8 cellular contexts compared by ENCODE assay signal in the genomic region with DNA sequence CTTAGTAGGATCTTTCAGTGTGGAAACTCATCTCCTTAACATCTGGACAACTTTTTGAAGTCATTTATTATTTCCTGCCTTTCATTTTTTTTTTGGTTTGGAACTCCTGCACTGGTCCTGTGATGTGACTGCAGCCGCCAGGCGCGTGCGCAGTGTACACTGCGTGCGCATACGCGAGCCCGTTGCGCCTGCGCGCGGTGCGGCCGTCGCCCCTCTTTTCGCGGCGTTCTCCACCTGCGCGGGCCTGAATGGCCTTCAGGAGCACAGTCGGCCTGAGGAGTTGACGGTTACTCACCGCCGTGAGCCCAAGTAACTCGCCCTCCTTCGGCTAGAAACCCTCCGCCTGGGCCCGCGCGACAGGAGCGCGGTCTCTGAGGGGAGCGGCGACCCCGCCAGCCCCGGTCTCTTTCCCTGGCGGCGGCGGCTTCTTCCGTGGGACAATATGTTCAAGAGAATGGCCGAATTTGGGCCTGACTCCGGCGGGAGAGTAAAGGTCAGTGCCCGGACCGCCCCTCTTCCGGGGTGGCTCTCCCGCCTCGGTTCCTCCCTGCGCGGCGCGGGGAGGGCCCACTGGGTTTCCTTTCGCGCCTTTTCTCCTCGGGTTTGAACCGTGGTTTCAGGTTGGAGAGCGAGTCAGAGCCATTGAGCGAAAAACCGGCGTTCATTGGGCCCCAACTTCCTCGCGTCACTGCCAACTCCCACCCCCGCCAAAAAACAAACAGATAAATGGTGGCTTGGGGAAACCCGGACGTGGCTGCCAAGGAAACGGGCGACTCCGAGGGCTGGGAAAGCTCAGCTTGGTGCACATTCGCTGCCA. TPM values are rescaled to one million over a fixed set of nuclear protein-coding genes. Genes with fewer than 3 reads are reported as not detected.
DNase-seq lines count a peak whose midpoint lies in the region; TF ChIP-seq lines count a peak whose summit lies in the region.

Gene YEATS4 (plus strand): TSS at position 213 of the 817 bp plus-strand sequence. CDS start 230 bp downstream, at position 443.

- peak within 1 kb of the TSS; percentile 100 for H3K18ac ChIP-seq in neuronal stem cell (ENCODE audit: low read length)

- H3K14ac ChIP-seq in neuronal stem cell (ENCODE audit: low read length), result peak within 1 kb of the TSS; percentile 73

- no peak within 1 kb of the TSS for H2BK120ac ChIP-seq in neuronal stem cell (ENCODE audit: low read depth, low read length)

- H2AK5ac ChIP-seq in neuronal stem cell (ENCODE audit: low read depth, low read length), result no peak within 1 kb of the TSS

- H3K27ac ChIP-seq in MM.1S (ENCODE audit: low read length) (peak within 1 kb of the TSS; percentile 90), neuronal stem cell (replicated peaks; ENCODE audit: low read length) (peak within 1 kb of the TSS; percentile 99)

- H2AFZ ChIP-seq in MM.1S (ENCODE audit: low read length) (peak within 1 kb of the TSS; percentile 36), neuronal stem cell (ENCODE audit: low read length) (peak within 1 kb of the TSS; percentile 89)

- H4K8ac ChIP-seq in neuronal stem cell (ENCODE audit: low read depth, low read length), result peak within 1 kb of the TSS; percentile 66

- H2BK15ac ChIP-seq in neuronal stem cell (ENCODE audit: low read length), result no peak within 1 kb of the TSS

- H3F3A ChIP-seq in MM.1S (ENCODE audit: insufficient read depth, low read length), result 0 out of 2 replicates have a peak, but pooled peaks cover 11% of the 10 kb centered on the region

- peak within 1 kb of the TSS; percentile 26 for H4K91ac ChIP-seq in neuronal stem cell (ENCODE audit: low read depth, low read length, poor library complexity)

- peaks cover 1% of the 10 kb centered on the region for H3K79me1 ChIP-seq in neuronal stem cell (ENCODE audit: low read depth, low read length)

- H3K9me2 ChIP-seq in MM.1S (replicated peaks; ENCODE audit: insufficient read depth, low read length), result no peaks in the 10 kb centered on the region

- H3K27me3 ChIP-seq in HAP-1 (ENCODE audit: low read depth), result no peaks in the 10 kb centered on the region
- H3K27me3 ChIP-seq in MM.1S (replicated peaks; ENCODE audit: insufficient read depth, low read length), result no peaks in the 10 kb centered on the region
- H3K27me3 ChIP-seq in neuronal stem cell (ENCODE audit: control insufficient read depth in 3 of 3, insufficient read depth in 3 of 3, low read depth in 1 of 3, low read length in 3 of 3), result no peaks in the 10 kb centered on the region

- no CpG with 5 or more reads among the region's 70 CpGs for WGBS in neuronal stem cell (ENCODE audit: extremely low coverage in 2 of 2, insufficient read length in 2 of 2, insufficient replicate concordance in 1 of 2), 2 donors

- peak; percentile 79 to 88 for DNase-seq in HAP-1 (ENCODE audit: low spot score in 2 of 2)
- DNase-seq in MM.1S, result peak; percentile 94
- peak; percentile 98 for DNase-seq in SIG-M5 treated with dmso at 0.1 percent for 504 hours (lab: John Stamatoyannopoulos, UW; ENCODE audit: unreplicated experiment)
- peak; percentile 74 for DNase-seq in activated gamma-delta T cell treated with anti-CD3 and anti-CD28 coated beads, Interleukin-2, amount 50 U/mL, for 16 hours (ENCODE audit: low read depth)
- peak; percentile 94 for DNase-seq in foreskin melanocyte
- peak; percentile 86 for DNase-seq in neuronal stem cell (ENCODE audit: low spot score)

- H3K36me3 ChIP-seq in ES-I3 (ENCODE audit: insufficient read depth, low read length) (0 out of 2 replicates have a peak, but pooled peaks cover 2% of the 10 kb centered on the region), HAP-1 (replicated peaks) (peaks cover 18% of the 10 kb centered on the region), MM.1S (replicated peaks; ENCODE audit: insufficient read depth, low read length) (peaks cover 16% of the 10 kb centered on the region; the same call in 1 of the 2 replicates), neuronal stem cell (replicated peaks in 1 of 2; ENCODE audit: control insufficient read depth in 2 of 2, insufficient read depth in 2 of 2, low read length in 2 of 2) (peaks cover 0 to 33% of the 10 kb centered on the region in 2 donors)

- TF ChIP-seq CTCF in MM.1S (IDR thresholded peaks at IDR 0.05; ENCODE audit: low read length) (no peak), subcutaneous adipose tissue (IDR thresholded peaks at IDR 0.05; ENCODE audit: low read depth) (no peak)

- no peaks in the 10 kb centered on the region for H3K9me3 ChIP-seq in ES-I3 (ENCODE audit: control insufficient read depth, insufficient read depth, low read length)
- H3K9me3 ChIP-seq in HAP-1, result no peaks in the 10 kb centered on the region
- no peaks in the 10 kb centered on the region for H3K9me3 ChIP-seq in MM.1S (replicated peaks; ENCODE audit: insufficient read depth, low read length)
- peaks cover 0 to 4% of the 10 kb centered on the region in 2 donors for H3K9me3 ChIP-seq in neuronal stem cell (replicated peaks in 1 of 2; ENCODE audit: control insufficient read depth in 2 of 2, insufficient read depth in 1 of 2, low read depth in 1 of 2, low read length in 2 of 2)

- peaks cover 37% of the 10 kb centered on the region for H3K79me2 ChIP-seq in MM.1S (ENCODE audit: low read length)

- H3K4me3 ChIP-seq in HAP-1, result peak within 1 kb of the TSS; percentile 83
- H3K4me3 ChIP-seq in MM.1S (ENCODE audit: low read length), result peak within 1 kb of the TSS; percentile 86
- peak within 1 kb of the TSS; percentile 84 to 94 for H3K4me3 ChIP-seq in neuronal stem cell (ENCODE audit: low read length in 2 of 2)

- H3K4me1 ChIP-seq in ES-I3 (ENCODE audit: insufficient read depth, low read length) (no peaks in the 10 kb centered on the region; the same call in 1 of the 2 replicates), HAP-1 (peaks cover 6% of the 10 kb centered on the region), MM.1S (ENCODE audit: low read length) (peaks cover 5% of the 10 kb centered on the region; the same call in 1 of the 2 replicates), neuronal stem cell (ENCODE audit: control insufficient read depth in 2 of 2, insufficient read depth in 1 of 2, low read depth in 1 of 2, low read length in 2 of 2) (peaks cover 2 to 5% of the 10 kb centered on the region in 2 donors)

- no peak within 1 kb of the TSS for H2BK12ac ChIP-seq in neuronal stem cell (ENCODE audit: low read length)

- H4K20me1 ChIP-seq in MM.1S (ENCODE audit: insufficient read depth, low read length), result no peaks in the 10 kb centered on the region

- H3K23ac ChIP-seq in neuronal stem cell (ENCODE audit: low read depth, low read length, poor library complexity), result peak within 1 kb of the TSS; percentile 99

- H3K9ac ChIP-seq in ES-I3 (ENCODE audit: low read depth, low read length), result peak within 1 kb of the TSS; percentile 79
- H3K9ac ChIP-seq in MM.1S (ENCODE audit: low read length), result peak within 1 kb of the TSS; percentile 93
- H3K9ac ChIP-seq in neuronal stem cell (ENCODE audit: low read depth, low read length, poor library complexity), result peak within 1 kb of the TSS; percentile 95

- H3K4me2 ChIP-seq in MM.1S (ENCODE audit: low read depth, low read length) (peak within 1 kb of the TSS; percentile 66), neuronal stem cell (ENCODE audit: insufficient read depth, low read length, poor library complexity, severe bottlenecking) (peak within 1 kb of the TSS; percentile 69)

- H2BK5ac ChIP-seq in neuronal stem cell (ENCODE audit: low read length), result peak within 1 kb of the TSS; percentile 93

- in situ Hi-C loops in HAP-1 (cut with MboI; ENCODE audit: low sequenced_read_pairs), result no loop called here

- peak within 1 kb of the TSS; percentile 26 for H3K4ac ChIP-seq in neuronal stem cell (ENCODE audit: low read length)

RNA-seq across cellular contexts. Expression of gene YEATS4, which starts in this region (rescaled TPM):
- 34.2 TPM for polyA plus RNA-seq in neuronal stem cell (2013, experiment 1 of 2)
- 34.2 TPM for polyA plus RNA-seq in neuronal stem cell (2013, experiment 2 of 2)
- total RNA-seq in subcutaneous adipose tissue, result 10 to 100 TPM in 3 of 4 donors, 1 to 10 TPM in 1; 9.3 to 22.0 (median 13.9) TPM

Comparison
In these comparisons a context has a peak if more than half of its experiments do, and no peak if none do; other contexts are left out.
1. Peak in every context shown above with its lines: DNase-seq, H3K4me3 ChIP-seq and H3K27ac ChIP-seq.